ENCODE assay signal across 8 cellular contexts in genomic region chr11:110349109-110349996, GRCh38. TPM values are rescaled to one million over a fixed set of nuclear protein-coding genes. Genes with fewer than 3 reads are reported as not detected.
DNase-seq lines count a peak whose midpoint lies in the region; ATAC-seq and TF ChIP-seq lines count a peak whose summit lies in the region.

No MANE protein-coding gene starts in this region.

- no peaks in the 10 kb centered on the region for H3K4me1 ChIP-seq in mucosa of descending colon (ENCODE audit: low read depth)

- H3K9me3 ChIP-seq in mucosa of descending colon: no peaks in the 10 kb centered on the region

- no peak for TF ChIP-seq CTCF in mucosa of descending colon (IDR thresholded peaks at IDR 0.05)
- TF ChIP-seq CTCF in dorsolateral prefrontal cortex (IDR thresholded peaks at IDR 0.05 in 54 of 56, conservative IDR thresholded peaks at IDR 0.05 in 2 of 56; ENCODE audit: low read depth in 1 of 56, partially characterized antibody in 56 of 56): peak in 8 of 56 donors; percentile 10 to 39 (median 18)

- H3K27me3 ChIP-seq in dorsolateral prefrontal cortex: no peaks in the 10 kb centered on the region

- H3K36me3 ChIP-seq in mucosa of descending colon (ENCODE audit: low read depth): no peaks in the 10 kb centered on the region

- peak overlapping the region in 4 of 59 donors; percentile 9 to 23 (median 11) for H3K27ac ChIP-seq in dorsolateral prefrontal cortex

- intact Hi-C loops in mucosa of descending colon (cut with DNase I, micrococcal nuclease) (no loop called here), dorsolateral prefrontal cortex (cut with DNase I) (no loop called here)

- ATAC-seq in GM19023 (IDR thresholded peaks at IDR 0.05; ENCODE audit: unreplicated experiment): peak; percentile 86
- ATAC-seq in HG02938 (IDR thresholded peaks at IDR 0.05; ENCODE audit: unreplicated experiment): peak; percentile 77
- peak; percentile 30 for ATAC-seq in mucosa of descending colon

- DNase-seq in activated CD4-positive, CD25-positive, alpha-beta regulatory T cell treated with anti-CD3 and anti-CD28 coated beads, Interleukin-2, amount 50 U/mL, for 72 hours: peak; percentile 50
- DNase-seq in mucosa of descending colon: no peak
- no peak for DNase-seq in effector CD4-positive, alpha-beta T cell
- no peak for DNase-seq in GF-D8 (lab: John Stamatoyannopoulos, UW)
- DNase-seq in dorsolateral prefrontal cortex: no peak
- DNase-seq in NCI-H1436 (lab: John Stamatoyannopoulos, UW): no peak

- no peak overlapping the region for H3K4me3 ChIP-seq in mucosa of descending colon
- H3K4me3 ChIP-seq in dorsolateral prefrontal cortex: peak overlapping the region in 1 of 59 donors; percentile 14

RNA-seq across cellular contexts. Expression of gene RDX, which starts 52.9 kb away (rescaled TPM):
- 10 to 100 TPM; 26.7 to 83.7 (median 26.8) TPM for total RNA-seq in mucosa of descending colon
- 100 to 1,000 TPM in 87 of 120 experiments, 10 to 100 TPM in 33; 51.8 to 308 (median 121) TPM for total RNA-seq in dorsolateral prefrontal cortex

Comparison
In these comparisons a context has a peak if more than half of its experiments do, and no peak if none do; other contexts are left out.
1. ATAC-seq: peak in every context shown above with its lines; median percentile 86 in GM19023; 77 in HG02938; 30 in mucosa of descending colon.